ENCODE assay signal across 18 cellular contexts in genomic region chr17:66764559-66764958, GRCh38.
DNase-seq lines count a peak whose midpoint lies in the region; ATAC-seq and TF ChIP-seq lines count a peak whose summit lies in the region.
"Had no signal": no experiment of that assay in that cellular context is flagged by ENCODE, and none has a peak within 500 bp of the region (broad histone marks: within the 10 kb centered on the region; RNA-seq: fewer than 3 reads in every experiment).

No MANE protein-coding gene starts in this region.

- H3K4me1 ChIP-seq in OCI-LY7 (ENCODE audit: insufficient read depth, low read length, poor library complexity, severe bottlenecking) = peaks cover 21% of the 10 kb centered on the region
- H3K4me1 ChIP-seq: gastroesophageal sphincter had no signal

- H4K20me1 ChIP-seq in OCI-LY7 (ENCODE audit: insufficient read depth, low read length) = no peaks in the 10 kb centered on the region
- H4K20me1 ChIP-seq: BLaER1 had no signal

- POLR2A ChIA-PET in OCI-LY7 (lab: Charles Lee) = interaction anchor here (0.8 kb wide), 1 partner anchor 10 kb away, joined by 3 read pairs; no protein-coding TSS in a partner anchor

- H2AFZ ChIP-seq in OCI-LY7 (ENCODE audit: low read length) = no peak overlapping the region

- intact Hi-C loops in OCI-LY7 (cut with micrococcal nuclease; ENCODE audit: unreplicated experiment) = no loop called here

- H3K27ac ChIP-seq in OCI-LY7 (ENCODE audit: low read depth, low read length, poor library complexity, severe bottlenecking) = no peak overlapping the region
- H3K27ac ChIP-seq: 22Rv1, BLaER1, dorsolateral prefrontal cortex, gastroesophageal sphincter had no signal

- BruUV-seq in OCI-LY7 (replicated peaks; lab: Mats Ljungman, UMichigan) = no TSS peak

- no peaks in the 10 kb centered on the region for H3K36me3 ChIP-seq in OCI-LY7 (ENCODE audit: insufficient read depth, low read length)
- H3K36me3 ChIP-seq: BLaER1 had no signal

- H3K79me2 ChIP-seq in OCI-LY7 (ENCODE audit: insufficient read depth, low read depth, low read length) = no peaks in the 10 kb centered on the region

- H3K4me2 ChIP-seq in OCI-LY7 (ENCODE audit: low read length) = no peak overlapping the region
- H3K4me2 ChIP-seq: BLaER1 had no signal

- H3K9me2 ChIP-seq in OCI-LY7 (ENCODE audit: insufficient read depth, low read length) = no peaks in the 10 kb centered on the region

- peak; percentile 54 for DNase-seq in DMS 273 (lab: John Stamatoyannopoulos, UW; ENCODE audit: unreplicated experiment)
- no peak for DNase-seq in DMS 273 treated with DMSO at 0.1 percent for 48 hours (lab: John Stamatoyannopoulos, UW)
- DNase-seq in NCI-H1436 (lab: John Stamatoyannopoulos, UW) = peak; percentile 62
- DNase-seq in NCI-H446 treated with DMSO at 0.1 percent for 48 hours (lab: John Stamatoyannopoulos, UW) = peak; percentile 94
- DNase-seq in left kidney (ENCODE audit: low read depth, low spot score) = peak; percentile 14
- DNase-seq in OCI-LY7 (ENCODE audit: low spot score) = no peak
- no peak for DNase-seq in stimulated activated naive CD8-positive, alpha-beta T cell treated with anti-CD3 and anti-CD28 coated beads, Interleukin-15, Interleukin-2, amounts not matched to agents 100 U/mL and 50 U/mL, for 24 hours
- DNase-seq: activated CD4-positive, alpha-beta T cell treated with anti-CD3 and anti-CD28 coated beads, Interleukin-2, amount 50 U/mL, for 1 hour; dorsolateral prefrontal cortex; IMR-90; MM.1S; NCI-H510A; stimulated activated CD4-positive, alpha-beta T cell treated with anti-CD3 and anti-CD28 coated beads, Interleukin-2, amount 100 ng/mL, for 24 hours had no signal

- ATAC-seq in GM19328 (IDR thresholded peaks at IDR 0.05; ENCODE audit: unreplicated experiment) = no peak
- ATAC-seq in stimulated activated naive CD8-positive, alpha-beta T cell treated with anti-CD3 and anti-CD28 coated beads, Interleukin-15, Interleukin-2, amounts not matched to agents 100 U/mL and 50 U/mL, for 24 hours = no peak
- ATAC-seq: gastroesophageal sphincter, Panc1 had no signal

- CTCF ChIA-PET in OCI-LY7 (lab: Charles Lee; ENCODE audit: unreplicated experiment) = interaction anchor here (1.2 kb wide), 1 partner anchor 36 kb away, joined by 3 read pairs; no protein-coding TSS in a partner anchor

- no peaks in the 10 kb centered on the region for H3K9me3 ChIP-seq in OCI-LY7 (ENCODE audit: low read length)
- H3K9me3 ChIP-seq: BLaER1, gastroesophageal sphincter had no signal

- no peak overlapping the region for H3K4me3 ChIP-seq in OCI-LY7 (ENCODE audit: low read depth, low read length, poor library complexity, severe bottlenecking)
- H3K4me3 ChIP-seq: BLaER1, dorsolateral prefrontal cortex, gastroesophageal sphincter had no signal

- TF ChIP-seq CTCF in OCI-LY7 (conservative IDR thresholded peaks at IDR 0.05; ENCODE audit: low read length) = no peak

Comparison
In these comparisons a context has a peak if more than half of its experiments do, and no peak if none do; other contexts are left out.
1. DNase-seq: peak in DMS 273 (single experiment), NCI-H1436 (single experiment), NCI-H446 treated with DMSO at 0.1 percent for 48 hours (single experiment) and left kidney (single experiment); none in DMS 273 treated with DMSO at 0.1 percent for 48 hours (single experiment), OCI-LY7 (single experiment) and stimulated activated naive CD8-positive, alpha-beta T cell treated with anti-CD3 and anti-CD28 coated beads, Interleukin-15, Interleukin-2, amounts not matched to agents 100 U/mL and 50 U/mL, for 24 hours (single experiment).